30 cellular contexts compared by ENCODE assay signal in the genomic region with DNA sequence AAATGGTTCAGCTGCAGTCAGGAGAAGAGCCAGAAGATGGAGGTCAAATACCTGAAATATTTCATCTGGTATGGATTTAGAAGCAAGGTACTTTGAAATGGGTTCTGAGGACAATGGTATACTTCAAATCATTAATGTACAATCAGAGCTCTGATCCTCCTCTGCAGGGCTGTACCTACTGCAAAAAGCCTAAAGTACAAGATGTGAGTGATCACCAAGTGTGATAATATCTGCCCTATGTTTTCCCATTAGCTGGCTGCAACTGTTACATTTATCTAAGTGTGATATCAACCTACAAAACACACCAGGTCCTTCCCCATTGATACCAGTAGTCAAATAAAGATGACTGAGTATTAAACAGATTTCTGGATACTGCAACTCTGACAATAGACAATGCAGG.
"Had no signal": no experiment of that assay in that cellular context is flagged by ENCODE, and none has a peak within 500 bp of the region (broad histone marks: within the 10 kb centered on the region; RNA-seq: fewer than 3 reads in every experiment).

No MANE protein-coding gene starts in this region.

- DNase-seq: activated B cell treated with CpG ODN at 0.5 μM for 24 hours; activated CD4-positive, alpha-beta T cell treated with anti-CD3 and anti-CD28 coated beads for 48 hours; activated CD4-positive, alpha-beta T cell treated with anti-CD3 and anti-CD28 coated beads, Interleukin-2, amount 50 U/mL, for 1 hour; activated CD4-positive, alpha-beta T cell treated with anti-CD3 and anti-CD28 coated beads, Interleukin-2, amount 50 U/mL, for 48 hours; activated CD8-positive, alpha-beta memory T cell treated with anti-CD3 and anti-CD28 coated beads for 24 hours; activated CD8-positive, alpha-beta T cell treated with anti-CD3 and anti-CD28 coated beads for 36 hours; activated effector memory CD4-positive, alpha-beta T cell treated with Interleukin-2 at 50 U/mL for 16 hours; activated gamma-delta T cell treated with Interleukin-2 at 50 U/mL for 16 hours; activated naive CD4-positive, alpha-beta T cell treated with anti-CD3 and anti-CD28 coated beads, Interleukin-2, amount 50 U/mL, for 16 hours; activated naive CD4-positive, alpha-beta T cell treated with Interleukin-2 at 50 U/mL for 16 hours; activated T-cell treated with anti-CD3 and anti-CD28 coated beads, Interleukin-2, amount 50 U/mL, for 4 hours; amniotic stem cell; anterior cingulate cortex; body of pancreas; caudate nucleus; cortex of kidney; dermis blood vessel endothelial cell; effector CD4-positive, alpha-beta T cell; effector memory CD8-positive, alpha-beta T cell; erythroblast; foreskin keratinocyte; gastrocnemius medialis; glutamatergic neuron; heart left ventricle; hypothalamus; T1000; WERI-Rb-1 had no signal

- H3K27me3 ChIP-seq: body of pancreas, esophagus muscularis mucosa, foreskin keratinocyte, gastrocnemius medialis, heart left ventricle had no signal

- H3K4me3 ChIP-seq: body of pancreas, esophagus muscularis mucosa, gastrocnemius medialis, heart left ventricle had no signal

- ATAC-seq: activated CD4-positive, CD25-positive, alpha-beta regulatory T cell treated with anti-CD3 and anti-CD28 coated beads, Interleukin-2, amount 50 U/mL, for 24 hours; activated CD8-positive, alpha-beta T cell treated with anti-CD3 and anti-CD28 coated beads for 36 hours; activated T-cell treated with anti-CD3 and anti-CD28 coated beads, Interleukin-2, amount 50 U/mL, for 4 hours; activated T-helper 17 cell treated with anti-CD3 and anti-CD28 coated beads, Interleukin-2, amount 50 U/mL, for 72 hours; body of pancreas; effector memory CD8-positive, alpha-beta T cell; foreskin keratinocyte; gastrocnemius medialis; heart left ventricle had no signal

- H3K27ac ChIP-seq: body of pancreas, esophagus muscularis mucosa, foreskin keratinocyte, gastrocnemius medialis, heart left ventricle, WERI-Rb-1 had no signal

- H3K9me3 ChIP-seq: body of pancreas, gastrocnemius medialis had no signal

- H3K4me1 ChIP-seq: body of pancreas, esophagus muscularis mucosa, foreskin keratinocyte, gastrocnemius medialis, heart left ventricle had no signal

- H3K36me3 ChIP-seq: esophagus muscularis mucosa, gastrocnemius medialis, heart left ventricle, WERI-Rb-1 had no signal
